21 cellular contexts compared by ENCODE assay signal in genomic region chr10:34119456-34119855, GRCh38.
A peak's percentile ranks its signal among the peaks of the same experiment; 100 is the strongest.
DNase-seq lines count a peak whose midpoint lies in the region; ATAC-seq and TF ChIP-seq lines count a peak whose summit lies in the region.
"Had no signal": no experiment of that assay in that cellular context is flagged by ENCODE, and none has a peak within 500 bp of the region (broad histone marks: within the 10 kb centered on the region; RNA-seq: fewer than 3 reads in every experiment).

No MANE protein-coding gene starts in this region.

- no peak for ATAC-seq in left cardiac atrium
- ATAC-seq in mucosa of descending colon, result no peak
- no peak for ATAC-seq in PC-3
- ATAC-seq: GM23338 had no signal

- H3K36me3 ChIP-seq in left ventricle myocardium inferior, result no peaks in the 10 kb centered on the region
- peaks cover 0 to 16% (median 11%) of the 10 kb centered on the region in 4 donors for H3K36me3 ChIP-seq in esophagus muscularis mucosa
- H3K36me3 ChIP-seq in testis (ENCODE audit: low read depth, missing control alignments), result no peaks in the 10 kb centered on the region
- H3K36me3 ChIP-seq in mucosa of descending colon (ENCODE audit: low read depth), result no peaks in the 10 kb centered on the region
- H3K36me3 ChIP-seq in PC-3 (ENCODE audit: low read depth, low read length), result no peaks in the 10 kb centered on the region
- H3K36me3 ChIP-seq: BE2C had no signal

- no peak overlapping the region for H2AFZ ChIP-seq in PC-3 (ENCODE audit: low read length)
- H2AFZ ChIP-seq: GM23338 had no signal

- no peaks in the 10 kb centered on the region for H4K20me1 ChIP-seq in PC-3 (ENCODE audit: low read length)

- H3K79me2 ChIP-seq in PC-3 (ENCODE audit: low read length), result no peaks in the 10 kb centered on the region

- POLR2A ChIA-PET in PC-3 (lab: Charles Lee; ENCODE audit: unreplicated experiment), result no interaction called here

- TF ChIP-seq EP300 in esophagus muscularis mucosa (IDR thresholded peaks at IDR 0.05), result no peak

- no peak overlapping the region for H3K9ac ChIP-seq in PC-3 (ENCODE audit: low read length)

- H3F3A ChIP-seq in PC-3 (ENCODE audit: low read length, unreplicated experiment), result peaks cover 6% of the 10 kb centered on the region

- CTCF ChIA-PET in PC-3 (lab: Charles Lee), result no interaction called here

- 94% methylated on average over 16 of the region's 25 CpGs for WGBS in esophagus muscularis mucosa
- WGBS in testis, 2 donors, result 67 to 76% methylated on average over 23 to 25 of the region's 25 CpGs

- no peaks in the 10 kb centered on the region for H3K27me3 ChIP-seq in left ventricle myocardium inferior (ENCODE audit: low read depth)
- no peaks in the 10 kb centered on the region for H3K27me3 ChIP-seq in esophagus muscularis mucosa
- H3K27me3 ChIP-seq in testis, result no peaks in the 10 kb centered on the region
- no peaks in the 10 kb centered on the region for H3K27me3 ChIP-seq in PC-3 (ENCODE audit: low read length)
- H3K27me3 ChIP-seq: BE2C had no signal

- H3K4me2 ChIP-seq in PC-3 (ENCODE audit: low read length), result no peak overlapping the region
- H3K4me2 ChIP-seq: GM23338 had no signal

- DNase-seq in left ventricle myocardium inferior, result no peak
- DNase-seq in left cardiac atrium, result no peak
- DNase-seq in GM20000 (ENCODE audit: low spot score), result no peak
- DNase-seq in esophagus muscularis mucosa (ENCODE audit: extremely low spot score), result peak; percentile 45
- peak; percentile 43 for DNase-seq in testis
- no peak for DNase-seq in mucosa of descending colon
- DNase-seq in PC-3, result no peak
- DNase-seq: ACHN; BE2C; C1 segment of cervical spinal cord; CD4-positive, CD25-positive, alpha-beta regulatory T cell; CD8-positive, alpha-beta memory T cell; COR-L47; DMS 273 treated with DMSO at 0.1 percent for 48 hours; DMS53; DND-41; EL; HCEC 1CT; IMR-90 had no signal

- H3K27ac ChIP-seq in left ventricle myocardium inferior (replicated peaks) (no peak overlapping the region), esophagus muscularis mucosa (replicated peaks in 1 of 4) (no peak overlapping the region), testis (no peak overlapping the region), PC-3 (ENCODE audit: low read length) (no peak overlapping the region)
- H3K27ac ChIP-seq: HL-60 had no signal

- H3K9me2 ChIP-seq in PC-3 (replicated peaks; ENCODE audit: low read length), result no peaks in the 10 kb centered on the region

- no peak overlapping the region for H3K4me3 ChIP-seq in left ventricle myocardium inferior
- no peak overlapping the region for H3K4me3 ChIP-seq in esophagus muscularis mucosa
- no peak overlapping the region for H3K4me3 ChIP-seq in testis
- no peak overlapping the region for H3K4me3 ChIP-seq in mucosa of descending colon
- no peak overlapping the region for H3K4me3 ChIP-seq in PC-3 (ENCODE audit: low read length)
- H3K4me3 ChIP-seq: GM23338 had no signal

- peaks cover 17% of the 10 kb centered on the region for H3K4me1 ChIP-seq in left ventricle myocardium inferior
- peaks cover 8 to 35% (median 30%) of the 10 kb centered on the region in 4 donors for H3K4me1 ChIP-seq in esophagus muscularis mucosa
- H3K4me1 ChIP-seq in testis, result peaks cover 3% of the 10 kb centered on the region
- H3K4me1 ChIP-seq in mucosa of descending colon (ENCODE audit: low read depth), result no peaks in the 10 kb centered on the region
- H3K4me1 ChIP-seq in PC-3 (ENCODE audit: insufficient read depth, low read length), result peaks cover 24% of the 10 kb centered on the region

- H3K9me3 ChIP-seq in left ventricle myocardium inferior (replicated peaks), result no peaks in the 10 kb centered on the region
- no peaks in the 10 kb centered on the region for H3K9me3 ChIP-seq in esophagus muscularis mucosa
- no peaks in the 10 kb centered on the region for H3K9me3 ChIP-seq in testis
- H3K9me3 ChIP-seq in mucosa of descending colon, result no peaks in the 10 kb centered on the region
- no peaks in the 10 kb centered on the region for H3K9me3 ChIP-seq in PC-3 (ENCODE audit: low read length)
- H3K9me3 ChIP-seq: BE2C had no signal

- BruUV-seq in PC-3 (replicated peaks; lab: Mats Ljungman, UMichigan), result no TSS peak

- intact Hi-C loops in left ventricle myocardium inferior (cut with micrococcal nuclease) (no loop called here), left cardiac atrium (cut with DNase I) (no loop called here), esophagus muscularis mucosa (cut with DNase I) (no loop called here), testis (cut with DNase I; ENCODE audit: low total_unique reads) (no loop called here), mucosa of descending colon (cut with DNase I, micrococcal nuclease) (no loop called here), PC-3 (cut with micrococcal nuclease) (no loop called here)

- TF ChIP-seq POLR2A in esophagus muscularis mucosa (IDR thresholded peaks at IDR 0.05; ENCODE audit: low read depth) (no peak), testis (IDR thresholded peaks at IDR 0.05) (no peak)

- TF ChIP-seq CTCF in left ventricle myocardium inferior (IDR thresholded peaks at IDR 0.05; ENCODE audit: borderline replicate concordance) (peak; percentile 8), GM20000 (IDR thresholded peaks at IDR 0.05; ENCODE audit: extremely low read depth, missing control alignments) (peak; percentile 8), esophagus muscularis mucosa (IDR thresholded peaks at IDR 0.05) (no peak), testis (IDR thresholded peaks at IDR 0.05) (no peak), mucosa of descending colon (IDR thresholded peaks at IDR 0.05) (no peak), PC-3 (conservative IDR thresholded peaks at IDR 0.05; ENCODE audit: low read depth, low read length) (no peak)

Comparison
In these comparisons a context has a peak if more than half of its experiments do, and no peak if none do; other contexts are left out.
1. DNase-seq: peak in esophagus muscularis mucosa (single experiment) and testis (single experiment); none in left ventricle myocardium inferior (single experiment), left cardiac atrium (single experiment), GM20000 (single experiment), mucosa of descending colon (0 of 3) and PC-3 (single experiment).
2. CTCF ChIP-seq: peak in left ventricle myocardium inferior (single experiment) and GM20000 (single experiment); none in esophagus muscularis mucosa (0 of 3), testis (0 of 3), mucosa of descending colon (single experiment) and PC-3 (single experiment).